21 cellular contexts compared by ENCODE assay signal in the genomic region with DNA sequence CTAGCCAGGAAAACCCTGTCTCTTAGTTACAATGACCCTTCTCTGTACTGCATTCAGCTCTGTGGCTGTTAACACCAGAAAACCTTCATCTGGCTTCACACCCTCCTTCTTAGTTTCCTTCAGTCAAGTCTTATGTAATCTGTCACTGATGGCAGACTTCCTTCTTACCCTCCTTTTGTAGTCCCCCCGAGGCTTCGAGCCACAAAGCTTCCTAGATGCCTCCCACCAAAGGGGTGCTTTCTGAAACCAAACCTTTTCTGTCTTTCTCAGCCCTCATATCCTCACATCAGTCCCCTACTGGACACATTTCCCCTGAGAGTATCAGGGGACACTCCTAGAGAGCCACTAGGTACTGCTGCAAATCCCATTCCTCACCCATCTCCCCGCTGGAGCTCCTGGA. TPM values are rescaled to one million over a fixed set of nuclear protein-coding genes. Genes with fewer than 3 reads are reported as not detected.
"Had no signal": no experiment of that assay in that cellular context is flagged by ENCODE, and none has a peak within 500 bp of the region (broad histone marks: within the 10 kb centered on the region; RNA-seq: fewer than 3 reads in every experiment).

No MANE protein-coding gene starts in this region.

- DNase-seq: activated CD4-positive, alpha-beta T cell treated with anti-CD3 and anti-CD28 coated beads, Interleukin-2, amount 10 ng/mL, durations not matched to agents 7 days and 5 days; activated CD8-positive, alpha-beta memory T cell treated with anti-CD3 and anti-CD28 coated beads for 24 hours; activated naive CD4-positive, alpha-beta T cell treated with anti-CD3 and anti-CD28 coated beads for 36 hours; activated naive CD8-positive, alpha-beta T cell treated with anti-CD3 and anti-CD28 coated beads, Interleukin-2, amount 50 U/mL, for 24 hours; esophagus squamous epithelium; glutamatergic neuron; left colon; naive B cell; posterior cingulate gyrus; retina; tibial artery; uterus had no signal

- H3K27ac Mint-ChIP-seq: activated CD4-positive, alpha-beta T cell treated with anti-CD3 and anti-CD28 coated beads, Interleukin-2, amount 10 ng/mL, durations not matched to agents 7 days and 5 days; activated naive CD4-positive, alpha-beta T cell treated with anti-CD3 and anti-CD28 coated beads for 36 hours; activated naive CD8-positive, alpha-beta T cell treated with anti-CD3 and anti-CD28 coated beads, Interleukin-2, amount 50 U/mL, for 24 hours; activated T-helper 2 cell treated with anti-CD3 and anti-CD28 coated beads, Interferon-gamma antibody, Interleukin-2, Interleukin-4, amounts not matched to agents 10 μg/mL and 5 μg/mL and 100 μg/mL, durations not matched to agents 14 hours and 24 hours and 36 hours; stimulated activated effector memory CD8-positive, alpha-beta T cell treated with anti-CD3 and anti-CD28 coated beads, Interleukin-12 subunit alpha, Interleukin-12 subunit beta, amount 100 ng/mL, for 72 hours had no signal

- H3K36me3 ChIP-seq: neutrophil, uterus had no signal

- H3K27me3 ChIP-seq: ascending aorta, esophagus squamous epithelium, neutrophil, tibial artery, uterus had no signal

- H3K4me3 ChIP-seq: ascending aorta, esophagus squamous epithelium, lung, tibial artery, uterus had no signal

- H3K9me3 Mint-ChIP-seq: activated CD4-positive, alpha-beta T cell treated with anti-CD3 and anti-CD28 coated beads, Interleukin-2, amount 10 ng/mL, durations not matched to agents 7 days and 5 days; activated naive CD4-positive, alpha-beta T cell treated with anti-CD3 and anti-CD28 coated beads for 36 hours; activated naive CD8-positive, alpha-beta T cell treated with anti-CD3 and anti-CD28 coated beads, Interleukin-2, amount 50 U/mL, for 24 hours; activated T-helper 2 cell treated with anti-CD3 and anti-CD28 coated beads, Interferon-gamma antibody, Interleukin-2, Interleukin-4, amounts not matched to agents 10 μg/mL and 5 μg/mL and 100 μg/mL, durations not matched to agents 14 hours and 24 hours and 36 hours; naive B cell; stimulated activated effector memory CD8-positive, alpha-beta T cell treated with anti-CD3 and anti-CD28 coated beads, Interleukin-12 subunit alpha, Interleukin-12 subunit beta, amount 100 ng/mL, for 72 hours had no signal

- H3K27me3 Mint-ChIP-seq: activated CD4-positive, alpha-beta T cell treated with anti-CD3 and anti-CD28 coated beads, Interleukin-2, amount 10 ng/mL, durations not matched to agents 7 days and 5 days; activated naive CD8-positive, alpha-beta T cell treated with anti-CD3 and anti-CD28 coated beads, Interleukin-2, amount 50 U/mL, for 24 hours; naive B cell had no signal

- H3K4me1 Mint-ChIP-seq: activated CD4-positive, alpha-beta T cell treated with anti-CD3 and anti-CD28 coated beads, Interleukin-2, amount 10 ng/mL, durations not matched to agents 7 days and 5 days; activated naive CD8-positive, alpha-beta T cell treated with anti-CD3 and anti-CD28 coated beads, Interleukin-2, amount 50 U/mL, for 24 hours; stimulated activated effector memory CD8-positive, alpha-beta T cell treated with anti-CD3 and anti-CD28 coated beads, Interleukin-12 subunit alpha, Interleukin-12 subunit beta, amount 100 ng/mL, for 72 hours had no signal

- FAIRE-seq: bronchial epithelial cell, colon, endothelial cell of umbilical vein had no signal

- ATAC-seq: activated naive CD8-positive, alpha-beta T cell treated with anti-CD3 and anti-CD28 coated beads, Interleukin-2, amount 50 U/mL, for 24 hours; left colon; stimulated activated effector memory CD8-positive, alpha-beta T cell treated with anti-CD3 and anti-CD28 coated beads, Interleukin-12 subunit alpha, Interleukin-12 subunit beta, amount 100 ng/mL, for 72 hours had no signal

- H3K4me1 ChIP-seq: ascending aorta, esophagus squamous epithelium, tibial artery, uterus had no signal

- H3K9me3 ChIP-seq: ascending aorta, esophagus squamous epithelium, neutrophil, tibial artery, uterus had no signal

- H3K4me3 Mint-ChIP-seq: activated CD4-positive, alpha-beta T cell treated with anti-CD3 and anti-CD28 coated beads, Interleukin-2, amount 10 ng/mL, durations not matched to agents 7 days and 5 days; activated naive CD4-positive, alpha-beta T cell treated with anti-CD3 and anti-CD28 coated beads for 36 hours; activated naive CD8-positive, alpha-beta T cell treated with anti-CD3 and anti-CD28 coated beads, Interleukin-2, amount 50 U/mL, for 24 hours; stimulated activated effector memory CD8-positive, alpha-beta T cell treated with anti-CD3 and anti-CD28 coated beads, Interleukin-12 subunit alpha, Interleukin-12 subunit beta, amount 100 ng/mL, for 72 hours had no signal

- H3K27ac ChIP-seq: ascending aorta, esophagus squamous epithelium, neutrophil, tibial artery, uterus had no signal

RNA-seq across cellular contexts. Expression of a gene that starts 50.7 kb away (rescaled TPM):
- total RNA-seq: activated naive CD4-positive, alpha-beta T cell treated with anti-CD3 and anti-CD28 coated beads for 36 hours; activated T-helper 2 cell treated with anti-CD3 and anti-CD28 coated beads, Interferon-gamma antibody, Interleukin-2, Interleukin-4, amounts not matched to agents 10 μg/mL and 5 μg/mL and 100 μg/mL, durations not matched to agents 14 hours and 24 hours and 36 hours; ascending aorta; bronchial epithelial cell; endothelial cell of umbilical vein; esophagus squamous epithelium; fibroblast of villous mesenchyme; left colon had no signal
- polyA plus RNA-seq: endothelial cell of umbilical vein had no signal
